ENCODE assay signal across 1 cellular context in genomic region chr16:70724146-70725023, GRCh38.
A peak's percentile ranks its signal among the peaks of the same experiment; 100 is the strongest.
TF ChIP-seq lines count a peak whose summit lies in the region.

No MANE protein-coding gene starts in this region.

TF ChIP-seq in HepG2, 621 proteins besides CTCF, POLR2A, EP300 and RAD21 (continued from another document and continues in another):
- peak; percentile 31; the same call in 1 of the 2 replicates for TF ChIP-seq GMEB1 (CRISPR knock-in tag; IDR thresholded peaks at IDR 0.05; ENCODE audit: borderline replicate concordance)
- no peak for TF ChIP-seq ZNF781 (CRISPR knock-in tag; IDR thresholded peaks at IDR 0.05; ENCODE audit: borderline replicate concordance, not compliant biosample characterization)
- no peak; the same call in 1 of the 2 replicates for TF ChIP-seq ZSCAN31 (CRISPR knock-in tag; IDR thresholded peaks at IDR 0.05; ENCODE audit: low read depth)
- TF ChIP-seq MAX (IDR thresholded peaks at IDR 0.05) = no peak; the same call in 1 of the 2 replicates
- no peak for TF ChIP-seq MAFG (CRISPR knock-in tag; IDR thresholded peaks at IDR 0.05)
- no peak for TF ChIP-seq SNRNP70 (IDR thresholded peaks at IDR 0.05; ENCODE audit: low read depth, low read length)
- no peak for TF ChIP-seq ZBTB8A (CRISPR knock-in tag; IDR thresholded peaks at IDR 0.05; ENCODE audit: borderline replicate concordance, low read depth)
- TF ChIP-seq THAP11 (CRISPR knock-in tag; IDR thresholded peaks at IDR 0.05) = peak; percentile 31; the same call in 1 of the 2 replicates
- no peak; the same call in none of the 2 replicates for TF ChIP-seq EEA1 (CRISPR knock-in tag; IDR thresholded peaks at IDR 0.05; ENCODE audit: borderline replicate concordance)
- TF ChIP-seq KLF9 (CRISPR knock-in tag; IDR thresholded peaks at IDR 0.05; ENCODE audit: low read depth) = no peak; the same call in 1 of the 2 replicates
- TF ChIP-seq HOXA7 (CRISPR knock-in tag; IDR thresholded peaks at IDR 0.05) = no peak
- TF ChIP-seq ZSCAN22 (CRISPR knock-in tag; IDR thresholded peaks at IDR 0.05) = peak; percentile 77
- no peak for TF ChIP-seq RORA (CRISPR knock-in tag; IDR thresholded peaks at IDR 0.05)
- peak; percentile 62 to 74; a peak in 3 of 4 replicates for TF ChIP-seq NR2F1 (CRISPR knock-in tag; IDR thresholded peaks at IDR 0.05)
- TF ChIP-seq EZH2 (conservative IDR thresholded peaks at IDR 0.05; ENCODE audit: low read depth, low read length) = no peak
- TF ChIP-seq KDM5A (IDR thresholded peaks at IDR 0.05; ENCODE audit: borderline replicate concordance, low read length) = no peak
- no peak for TF ChIP-seq ZNF768 (CRISPR knock-in tag; IDR thresholded peaks at IDR 0.05)
- TF ChIP-seq, protein P1, sequence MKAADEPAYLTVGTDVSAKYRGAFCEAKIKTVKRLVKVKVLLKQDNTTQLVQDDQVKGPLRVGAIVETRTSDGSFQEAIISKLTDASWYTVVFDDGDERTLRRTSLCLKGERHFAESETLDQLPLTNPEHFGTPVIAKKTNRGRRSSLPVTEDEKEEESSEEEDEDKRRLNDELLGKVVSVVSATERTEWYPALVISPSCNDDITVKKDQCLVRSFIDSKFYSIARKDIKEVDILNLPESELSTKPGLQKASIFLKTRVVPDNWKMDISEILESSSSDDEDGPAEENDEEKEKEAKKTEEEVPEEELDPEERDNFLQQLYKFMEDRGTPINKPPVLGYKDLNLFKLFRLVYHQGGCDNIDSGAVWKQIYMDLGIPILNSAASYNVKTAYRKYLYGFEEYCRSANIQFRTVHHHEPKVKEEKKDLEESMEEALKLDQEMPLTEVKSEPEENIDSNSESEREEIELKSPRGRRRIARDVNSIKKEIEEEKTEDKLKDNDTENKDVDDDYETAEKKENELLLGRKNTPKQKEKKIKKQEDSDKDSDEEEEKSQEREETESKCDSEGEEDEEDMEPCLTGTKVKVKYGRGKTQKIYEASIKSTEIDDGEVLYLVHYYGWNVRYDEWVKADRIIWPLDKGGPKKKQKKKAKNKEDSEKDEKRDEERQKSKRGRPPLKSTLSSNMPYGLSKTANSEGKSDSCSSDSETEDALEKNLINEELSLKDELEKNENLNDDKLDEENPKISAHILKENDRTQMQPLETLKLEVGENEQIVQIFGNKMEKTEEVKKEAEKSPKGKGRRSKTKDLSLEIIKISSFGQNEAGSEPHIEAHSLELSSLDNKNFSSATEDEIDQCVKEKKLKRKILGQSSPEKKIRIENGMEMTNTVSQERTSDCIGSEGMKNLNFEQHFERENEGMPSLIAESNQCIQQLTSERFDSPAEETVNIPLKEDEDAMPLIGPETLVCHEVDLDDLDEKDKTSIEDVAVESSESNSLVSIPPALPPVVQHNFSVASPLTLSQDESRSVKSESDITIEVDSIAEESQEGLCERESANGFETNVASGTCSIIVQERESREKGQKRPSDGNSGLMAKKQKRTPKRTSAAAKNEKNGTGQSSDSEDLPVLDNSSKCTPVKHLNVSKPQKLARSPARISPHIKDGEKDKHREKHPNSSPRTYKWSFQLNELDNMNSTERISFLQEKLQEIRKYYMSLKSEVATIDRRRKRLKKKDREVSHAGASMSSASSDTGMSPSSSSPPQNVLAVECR (CRISPR knock-in tag; IDR thresholded peaks at IDR 0.05; ENCODE audit: borderline replicate concordance) = peak; percentile 36; the same call in 1 of the 2 replicates
- no peak for TF ChIP-seq ZNF121 (CRISPR knock-in tag; IDR thresholded peaks at IDR 0.05)
- TF ChIP-seq ZBTB39 (CRISPR knock-in tag; IDR thresholded peaks at IDR 0.05) = no peak; the same call in 1 of the 2 replicates
- TF ChIP-seq, protein P2, sequence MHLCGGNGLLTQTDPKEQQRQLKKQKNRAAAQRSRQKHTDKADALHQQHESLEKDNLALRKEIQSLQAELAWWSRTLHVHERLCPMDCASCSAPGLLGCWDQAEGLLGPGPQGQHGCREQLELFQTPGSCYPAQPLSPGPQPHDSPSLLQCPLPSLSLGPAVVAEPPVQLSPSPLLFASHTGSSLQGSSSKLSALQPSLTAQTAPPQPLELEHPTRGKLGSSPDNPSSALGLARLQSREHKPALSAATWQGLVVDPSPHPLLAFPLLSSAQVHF (CRISPR knock-in tag; IDR thresholded peaks at IDR 0.05) = peak; percentile 74; the same call in 1 of the 2 replicates
- TF ChIP-seq, protein P3, sequence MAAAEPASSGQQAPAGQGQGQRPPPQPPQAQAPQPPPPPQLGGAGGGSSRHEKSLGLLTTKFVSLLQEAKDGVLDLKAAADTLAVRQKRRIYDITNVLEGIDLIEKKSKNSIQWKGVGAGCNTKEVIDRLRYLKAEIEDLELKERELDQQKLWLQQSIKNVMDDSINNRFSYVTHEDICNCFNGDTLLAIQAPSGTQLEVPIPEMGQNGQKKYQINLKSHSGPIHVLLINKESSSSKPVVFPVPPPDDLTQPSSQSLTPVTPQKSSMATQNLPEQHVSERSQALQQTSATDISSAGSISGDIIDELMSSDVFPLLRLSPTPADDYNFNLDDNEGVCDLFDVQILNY (CRISPR knock-in tag; conservative IDR thresholded peaks at IDR 0.05) = no peak
- TF ChIP-seq PPARG (CRISPR knock-in tag; conservative IDR thresholded peaks at IDR 0.05) = peak; percentile 34; the same call in 1 of the 2 replicates
- TF ChIP-seq ZFP82 (CRISPR knock-in tag; IDR thresholded peaks at IDR 0.05; ENCODE audit: borderline replicate concordance) = no peak
- TF ChIP-seq ZBTB1 (CRISPR knock-in tag; IDR thresholded peaks at IDR 0.05; ENCODE audit: borderline replicate concordance) = 0 out of 2 replicates have a peak, but pooled peaks have one; percentile 69
- TF ChIP-seq KDM4B (CRISPR knock-in tag; IDR thresholded peaks at IDR 0.05) = peak; percentile 78; the same call in 1 of the 2 replicates
- TF ChIP-seq ZNF367 (CRISPR knock-in tag; IDR thresholded peaks at IDR 0.05; ENCODE audit: borderline replicate concordance) = no peak
- TF ChIP-seq ZNF333 (CRISPR knock-in tag; IDR thresholded peaks at IDR 0.05; ENCODE audit: borderline replicate concordance) = peak; percentile 9; the same call in 1 of the 2 replicates
- 0 out of 4 replicates have a peak, but pooled peaks of 1 of the 2 experiments have one; percentile 26 for TF ChIP-seq KLF16 (CRISPR knock-in tag; IDR thresholded peaks at IDR 0.05)
- peak; percentile 88; the same call in 1 of the 2 replicates for TF ChIP-seq ZNF343 (CRISPR knock-in tag; IDR thresholded peaks at IDR 0.05)
- TF ChIP-seq, protein P4, sequence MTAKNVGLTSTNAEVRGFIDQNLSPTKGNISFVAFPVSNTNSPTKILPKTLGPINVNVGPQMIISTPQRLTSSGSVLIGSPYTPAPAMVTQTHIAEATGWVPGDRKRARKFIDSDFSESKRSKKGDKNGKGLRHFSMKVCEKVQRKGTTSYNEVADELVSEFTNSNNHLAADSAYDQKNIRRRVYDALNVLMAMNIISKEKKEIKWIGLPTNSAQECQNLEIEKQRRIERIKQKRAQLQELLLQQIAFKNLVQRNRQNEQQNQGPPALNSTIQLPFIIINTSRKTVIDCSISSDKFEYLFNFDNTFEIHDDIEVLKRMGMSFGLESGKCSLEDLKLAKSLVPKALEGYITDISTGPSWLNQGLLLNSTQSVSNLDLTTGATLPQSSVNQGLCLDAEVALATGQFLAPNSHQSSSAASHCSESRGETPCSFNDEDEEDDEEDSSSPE (CRISPR knock-in tag; IDR thresholded peaks at IDR 0.05) = 0 out of 2 replicates have a peak, but pooled peaks have one; percentile 23
- TF ChIP-seq ZNF740 (CRISPR knock-in tag; IDR thresholded peaks at IDR 0.05) = peak; percentile 89
- TF ChIP-seq, protein P5, sequence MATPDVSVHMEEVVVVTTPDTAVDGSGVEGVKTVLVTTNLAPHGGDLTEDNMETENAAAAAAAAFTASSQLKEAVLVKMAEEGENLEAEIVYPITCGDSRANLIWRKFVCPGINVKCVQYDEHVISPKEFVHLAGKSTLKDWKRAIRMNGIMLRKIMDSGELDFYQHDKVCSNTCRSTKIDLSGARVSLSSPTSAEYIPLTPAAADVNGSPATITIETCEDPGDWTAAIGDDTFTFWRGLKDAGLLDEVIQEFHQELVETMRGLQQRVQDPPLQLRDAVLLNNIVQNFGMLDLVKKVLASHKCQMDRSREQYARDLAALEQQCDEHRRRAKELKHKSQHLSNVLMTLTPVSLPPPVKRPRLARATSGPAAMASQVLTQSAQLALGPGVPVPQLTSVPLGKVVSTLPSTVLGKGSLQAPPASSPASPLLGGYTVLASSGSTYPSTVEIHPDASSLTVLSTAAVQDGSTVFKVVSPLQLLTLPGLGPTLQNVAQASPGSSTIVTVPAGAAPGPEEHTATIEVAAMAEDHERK (CRISPR knock-in tag; IDR thresholded peaks at IDR 0.05; ENCODE audit: low read depth) = 0 out of 2 replicates have a peak, but pooled peaks have one; percentile 24
- TF ChIP-seq RARG (CRISPR knock-in tag; IDR thresholded peaks at IDR 0.05; ENCODE audit: low read depth) = no peak
- peak; percentile 22 for TF ChIP-seq HMG20A (CRISPR knock-in tag; IDR thresholded peaks at IDR 0.05; ENCODE audit: borderline replicate concordance)
- peak; percentile 83 for TF ChIP-seq DPF2 (CRISPR knock-in tag; IDR thresholded peaks at IDR 0.05; ENCODE audit: borderline replicate concordance, low read depth)
- 0 out of 2 replicates have a peak, but pooled peaks have one; percentile 30 for TF ChIP-seq PAX8 (CRISPR knock-in tag; IDR thresholded peaks at IDR 0.05; ENCODE audit: borderline replicate concordance)
- no peak for TF ChIP-seq AGO1 (IDR thresholded peaks at IDR 0.05; ENCODE audit: low read depth, low read length, poor library complexity, severe bottlenecking)
- no peak for TF ChIP-seq ZNF597 (CRISPR knock-in tag; IDR thresholded peaks at IDR 0.05)
- TF ChIP-seq ZNF678 (CRISPR knock-in tag; IDR thresholded peaks at IDR 0.05) = peak; percentile 46; the same call in 1 of the 2 replicates
- TF ChIP-seq ZNF326 (CRISPR knock-in tag; IDR thresholded peaks at IDR 0.05; ENCODE audit: borderline replicate concordance) = no peak
- TF ChIP-seq ZNF441 (CRISPR knock-in tag; IDR thresholded peaks at IDR 0.05; ENCODE audit: borderline replicate concordance) = peak; percentile 43; the same call in 1 of the 2 replicates
- peak; percentile 80; the same call in 1 of the 2 replicates for TF ChIP-seq ZNF20 (CRISPR knock-in tag; IDR thresholded peaks at IDR 0.05)
- TF ChIP-seq, protein P6, sequence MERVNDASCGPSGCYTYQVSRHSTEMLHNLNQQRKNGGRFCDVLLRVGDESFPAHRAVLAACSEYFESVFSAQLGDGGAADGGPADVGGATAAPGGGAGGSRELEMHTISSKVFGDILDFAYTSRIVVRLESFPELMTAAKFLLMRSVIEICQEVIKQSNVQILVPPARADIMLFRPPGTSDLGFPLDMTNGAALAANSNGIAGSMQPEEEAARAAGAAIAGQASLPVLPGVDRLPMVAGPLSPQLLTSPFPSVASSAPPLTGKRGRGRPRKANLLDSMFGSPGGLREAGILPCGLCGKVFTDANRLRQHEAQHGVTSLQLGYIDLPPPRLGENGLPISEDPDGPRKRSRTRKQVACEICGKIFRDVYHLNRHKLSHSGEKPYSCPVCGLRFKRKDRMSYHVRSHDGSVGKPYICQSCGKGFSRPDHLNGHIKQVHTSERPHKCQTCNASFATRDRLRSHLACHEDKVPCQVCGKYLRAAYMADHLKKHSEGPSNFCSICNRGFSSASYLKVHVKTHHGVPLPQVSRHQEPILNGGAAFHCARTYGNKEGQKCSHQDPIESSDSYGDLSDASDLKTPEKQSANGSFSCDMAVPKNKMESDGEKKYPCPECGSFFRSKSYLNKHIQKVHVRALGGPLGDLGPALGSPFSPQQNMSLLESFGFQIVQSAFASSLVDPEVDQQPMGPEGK (CRISPR knock-in tag; IDR thresholded peaks at IDR 0.05) = peak; percentile 95
- TF ChIP-seq BHLHE40 (IDR thresholded peaks at IDR 0.05; ENCODE audit: low read length) = no peak
- peak; percentile 30; the same call in 1 of the 2 replicates for TF ChIP-seq GABPB1 (CRISPR knock-in tag; IDR thresholded peaks at IDR 0.05)
